ENCODE assay signal across 12 cellular contexts in genomic region chr21:20443558-20444155, GRCh38.
DNase-seq lines count a peak whose midpoint lies in the region; ATAC-seq and TF ChIP-seq lines count a peak whose summit lies in the region.
"Had no signal": no experiment of that assay in that cellular context is flagged by ENCODE, and none has a peak within 500 bp of the region (broad histone marks: within the 10 kb centered on the region; RNA-seq: fewer than 3 reads in every experiment).

No MANE protein-coding gene starts in this region.

- WGBS in body of pancreas, 2 donors: 45 to 51% methylated on average over 13 of the region's 13 CpGs

- no peak for TF ChIP-seq POLR2A in body of pancreas (IDR thresholded peaks at IDR 0.05)

- H3K27ac Mint-ChIP-seq in neural crest cell (ENCODE audit: unreplicated experiment): no peak overlapping the region

- H3K9me3 Mint-ChIP-seq in neural crest cell: peaks cover 4% of the 10 kb centered on the region

- H3K4me1 Mint-ChIP-seq in neural crest cell: no peaks in the 10 kb centered on the region

- no peaks in the 10 kb centered on the region for H3K27me3 Mint-ChIP-seq in neural crest cell (ENCODE audit: low read depth)

- no peaks in the 10 kb centered on the region for H3K36me3 ChIP-seq in body of pancreas (replicated peaks in 1 of 2; ENCODE audit: insufficient read depth in 1 of 2, low read depth in 2 of 2)
- H3K36me3 ChIP-seq: BLaER1, cardiac muscle cell had no signal

- no peaks in the 10 kb centered on the region for H3K27me3 ChIP-seq in body of pancreas
- H3K27me3 ChIP-seq: BLaER1, cardiac muscle cell had no signal

- peak; percentile 47 for ATAC-seq in body of pancreas
- ATAC-seq in GM18498 (IDR thresholded peaks at IDR 0.05; ENCODE audit: unreplicated experiment): no peak
- ATAC-seq: activated CD4-positive, CD25-positive, alpha-beta regulatory T cell treated with anti-CD3 and anti-CD28 coated beads, Interleukin-2, amount 50 U/mL, for 24 hours had no signal

- H3K4me3 Mint-ChIP-seq in neural crest cell: no peak overlapping the region

- peak; percentile 18 for DNase-seq in NCI-H2196 (lab: John Stamatoyannopoulos, UW; ENCODE audit: unreplicated experiment)
- DNase-seq in NCI-H2196 treated with DMSO at 0.1 percent for 48 hours (lab: John Stamatoyannopoulos, UW; ENCODE audit: unreplicated experiment): no peak
- DNase-seq in body of pancreas: no peak
- DNase-seq in neural crest cell (ENCODE audit: low read depth, low spot score): no peak
- DNase-seq in cerebellar nuclear complex (lab: John Stamatoyannopoulos, UW): no peak
- DNase-seq in Ammon's horn (ENCODE audit: low spot score): no peak
- DNase-seq: islet precursor cell had no signal

- H3K27ac ChIP-seq in body of pancreas: no peak overlapping the region
- H3K27ac ChIP-seq: BLaER1, cardiac muscle cell had no signal

- no peaks in the 10 kb centered on the region for H3K9me3 ChIP-seq in body of pancreas
- H3K9me3 ChIP-seq: BLaER1 had no signal

- TF ChIP-seq CTCF in LNCAP (IDR thresholded peaks at IDR 0.05) (peak; percentile 79), body of pancreas (IDR thresholded peaks at IDR 0.05) (peak; percentile 22 to 58 (median 53)), neural crest cell (conservative IDR thresholded peaks at IDR 0.05) (peak; percentile 75)

- H3K4me3 ChIP-seq in body of pancreas: no peak overlapping the region
- H3K4me3 ChIP-seq: BLaER1, cardiac muscle cell had no signal

- intact Hi-C loops in body of pancreas (cut with DNase I): no loop called here

- H3K36me3 Mint-ChIP-seq in neural crest cell (ENCODE audit: low read depth): no peaks in the 10 kb centered on the region

- no peaks in the 10 kb centered on the region for H3K4me1 ChIP-seq in body of pancreas
- H3K4me1 ChIP-seq: BLaER1 had no signal
